ENCODE assay signal across 18 cellular contexts in genomic region chr2:159462201-159462785, GRCh38.
A peak's percentile ranks its signal among the peaks of the same experiment; 100 is the strongest.
DNase-seq lines count a peak whose midpoint lies in the region; FAIRE-seq and TF ChIP-seq lines count a peak whose summit lies in the region.
"Had no signal": no experiment of that assay in that cellular context is flagged by ENCODE, and none has a peak within 500 bp of the region (broad histone marks: within the 10 kb centered on the region; RNA-seq: fewer than 3 reads in every experiment).

No MANE protein-coding gene starts in this region.

- H3K4me3 ChIP-seq in epithelial cell of esophagus (ENCODE audit: low read length), result no peak overlapping the region
- H3K4me3 ChIP-seq: A549 had no signal

- no peak overlapping the region for H3K4me3 Mint-ChIP-seq in Calu3 (ENCODE audit: low read depth, unreplicated experiment)
- H3K4me3 Mint-ChIP-seq: B cell, CD14-positive monocyte had no signal

- H3K9me3 Mint-ChIP-seq in Calu3 (ENCODE audit: low read depth, unreplicated experiment), result no peaks in the 10 kb centered on the region
- H3K9me3 Mint-ChIP-seq: CD14-positive monocyte had no signal

- no peak overlapping the region for H3K27ac Mint-ChIP-seq in Calu3 (ENCODE audit: unreplicated experiment)
- H3K27ac Mint-ChIP-seq: B cell had no signal

- H3K36me3 Mint-ChIP-seq in Calu3 (ENCODE audit: insufficient read depth, unreplicated experiment), result no peaks in the 10 kb centered on the region

- CTCF ChIA-PET in Calu3 (lab: Charles Lee), result no interaction called here

- FAIRE-seq in H54 (lab: Jason Lieb, UNC), result peak; percentile 48
- FAIRE-seq: A549 had no signal

- no TSS peak for BruUV-seq in Calu3 (replicated peaks; lab: Mats Ljungman, UMichigan)

- TF ChIP-seq CTCF in epithelial cell of esophagus (IDR thresholded peaks at IDR 0.05; ENCODE audit: insufficient read depth, low read depth, low read length, missing control alignments), result no peak
- no peak for TF ChIP-seq CTCF in Calu3 (IDR thresholded peaks at IDR 0.05; ENCODE audit: unreplicated experiment)

- intact Hi-C loops in Calu3 (cut with micrococcal nuclease; ENCODE audit: unreplicated experiment), result no loop called here

- no peak for TF ChIP-seq POLR2A in H54 (IDR thresholded peaks at IDR 0.05; ENCODE audit: low read depth, low read length)

- no peaks in the 10 kb centered on the region for H3K27me3 Mint-ChIP-seq in Calu3 (ENCODE audit: unreplicated experiment)
- H3K27me3 Mint-ChIP-seq: B cell had no signal

- peaks cover 18% of the 10 kb centered on the region for H3K4me1 Mint-ChIP-seq in Calu3 (ENCODE audit: low read depth, unreplicated experiment)

- DNase-seq in H54 (ENCODE audit: insufficient read length, low spot score) (no peak), epithelial cell of esophagus (ENCODE audit: low read depth) (peak; percentile 4), kidney tubule cell (ENCODE audit: low spot score) (peak; percentile 22), NCI-H2227 treated with DMSO at 0.1 percent for 48 hours (lab: John Stamatoyannopoulos, UW) (no peak), T-helper 2 cell (no peak), occipital lobe (lab: John Stamatoyannopoulos, UW) (no peak), Calu3 (no peak)
- DNase-seq: EL, GOT3, Kasumi-1, NCI-H1417, NCI-H187, NCI-H446 treated with DMSO at 0.1 percent for 48 hours, NCI-H526 treated with DMSO at 0.1 percent for 48 hours, OCI-M1 had no signal

Comparison
In these comparisons a context has a peak if more than half of its experiments do, and no peak if none do; other contexts are left out.
1. DNase-seq: peak in epithelial cell of esophagus (single experiment) and kidney tubule cell (single experiment); none in H54 (single experiment), NCI-H2227 treated with DMSO at 0.1 percent for 48 hours (single experiment), T-helper 2 cell (0 of 5), occipital lobe (single experiment) and Calu3 (single experiment).